9 cellular contexts compared by ENCODE assay signal in genomic region chr22:49966716-49967332, GRCh38. TPM values are rescaled to one million over a fixed set of nuclear protein-coding genes. Genes with fewer than 3 reads are reported as not detected.
DNase-seq lines count a peak whose midpoint lies in the region; ATAC-seq, FAIRE-seq and TF ChIP-seq lines count a peak whose summit lies in the region.
"Had no signal": no experiment of that assay in that cellular context is flagged by ENCODE, and none has a peak within 500 bp of the region (broad histone marks: within the 10 kb centered on the region; RNA-seq: fewer than 3 reads in every experiment).

No MANE protein-coding gene starts in this region.

- peaks cover 2 to 75% (median 69%) of the 10 kb centered on the region in 4 donors for H3K4me1 ChIP-seq in sigmoid colon

- H3K36me3 Mint-ChIP-seq in WTC11 (peaks cover 7% of the 10 kb centered on the region), glutamatergic neuron (ENCODE audit: unreplicated experiment) (no peaks in the 10 kb centered on the region)

- H3K4me3 Mint-ChIP-seq in WTC11 (no peak overlapping the region), glutamatergic neuron (ENCODE audit: unreplicated experiment) (no peak overlapping the region)

- TF ChIP-seq EP300 in sigmoid colon (IDR thresholded peaks at IDR 0.05): no peak

- POLR2A ChIA-PET in WTC11 (lab: Charles Lee): no interaction called here

- no peaks in the 10 kb centered on the region for H3K27me3 ChIP-seq in sigmoid colon

- DNase-seq in GM12891 (ENCODE audit: insufficient read length, low spot score) (no peak), WTC11 (ENCODE audit: low spot score) (peak; percentile 13), glutamatergic neuron (peak; percentile 30), sigmoid colon (peak; percentile 83), NCI-H526 treated with DMSO at 0.1 percent for 48 hours (lab: John Stamatoyannopoulos, UW) (no peak), GM12892 (ENCODE audit: insufficient read length) (no peak)
- DNase-seq in NK-92 treated with Interleukin-12 subunit alpha and Interleukin-12 subunit beta, amount 100 ng/mL, for 24 hours (lab: John Stamatoyannopoulos, UW): no peak

- H3K27me3 Mint-ChIP-seq in WTC11 (ENCODE audit: low read depth): peaks cover 8% of the 10 kb centered on the region
- H3K27me3 Mint-ChIP-seq in glutamatergic neuron (ENCODE audit: unreplicated experiment): peaks cover 16% of the 10 kb centered on the region

- TF ChIP-seq POLR2A in GM12891 (IDR thresholded peaks at IDR 0.05; ENCODE audit: low read depth, low read length) (no peak; the same call in 1 of the 2 replicates), sigmoid colon (IDR thresholded peaks at IDR 0.05) (no peak), GM12892 (IDR thresholded peaks at IDR 0.05; ENCODE audit: low read depth, low read length) (no peak)

- H3K9me3 Mint-ChIP-seq in WTC11 (no peaks in the 10 kb centered on the region), glutamatergic neuron (ENCODE audit: unreplicated experiment) (peaks cover 6% of the 10 kb centered on the region)

- WGBS in sigmoid colon, 2 donors: 57 to 64% methylated on average over 17 of the region's 17 CpGs

- FAIRE-seq in GM12891 (lab: Jason Lieb, UNC) (peak; percentile 33), GM12892 (lab: Jason Lieb, UNC) (no peak)

- H3K9me3 ChIP-seq in sigmoid colon: no peaks in the 10 kb centered on the region

- no peak for ATAC-seq in WTC11
- no peak for ATAC-seq in HG03565 (IDR thresholded peaks at IDR 0.05; ENCODE audit: unreplicated experiment)

- H3K4me3 ChIP-seq in sigmoid colon: peak overlapping the region in 2 of 4 donors; percentile 3 to 19

- TF ChIP-seq CTCF in WTC11 (IDR thresholded peaks at IDR 0.05) (no peak), glutamatergic neuron (IDR thresholded peaks at IDR 0.05; ENCODE audit: partially characterized antibody, unreplicated experiment) (no peak), sigmoid colon (IDR thresholded peaks at IDR 0.05) (no peak)

- CTCF ChIA-PET in WTC11 (lab: Charles Lee): interaction anchor here (0.6 to 3.3 kb wide), 4 partner anchors 17 to 63 kb away, joined by 4 to 18 read pairs (median 14); no protein-coding TSS in a partner anchor

- H3K27ac ChIP-seq in sigmoid colon: peak overlapping the region; percentile 82 to 96 (median 90)
- H3K27ac ChIP-seq: epithelial cell of prostate had no signal

- intact Hi-C loops in sigmoid colon (cut with DNase I): loop anchor here (10.0 kb wide), 1 partner anchor 218 kb away; the partner anchor contains the start of gene TRABD

- H3K27ac Mint-ChIP-seq in WTC11: no peak overlapping the region
- peak overlapping the region; percentile 93 for H3K27ac Mint-ChIP-seq in glutamatergic neuron (ENCODE audit: unreplicated experiment)

- peaks cover 11% of the 10 kb centered on the region for H3K4me1 Mint-ChIP-seq in WTC11
- H3K4me1 Mint-ChIP-seq in glutamatergic neuron (ENCODE audit: low read depth, unreplicated experiment): peaks cover 10% of the 10 kb centered on the region

- peaks cover 11 to 24% (median 16%) of the 10 kb centered on the region in 4 donors for H3K36me3 ChIP-seq in sigmoid colon

TF ChIP-seq in GM12891, 5 proteins besides CTCF, POLR2A, EP300 and RAD21:
- TF ChIP-seq SPI1 (IDR thresholded peaks at IDR 0.05; ENCODE audit: low read depth, low read length) (no peak), POU2F2 (IDR thresholded peaks at IDR 0.05; ENCODE audit: low read depth, low read length) (no peak), POLR2AphosphoS5 (IDR thresholded peaks at IDR 0.05; ENCODE audit: low read depth, low read length) (no peak), PAX5 (IDR thresholded peaks at IDR 0.05; ENCODE audit: insufficient read depth, low read length, severe bottlenecking) (no peak), TAF1 (IDR thresholded peaks at IDR 0.05; ENCODE audit: low read depth, low read length) (no peak)

TF ChIP-seq in WTC11, 78 proteins besides CTCF, POLR2A, EP300 and RAD21:
- no peak for TF ChIP-seq FOXJ3 (CRISPR knock-in tag; IDR thresholded peaks at IDR 0.05; ENCODE audit: borderline replicate concordance)
- TF ChIP-seq ZNF396 (CRISPR knock-in tag; IDR thresholded peaks at IDR 0.05; ENCODE audit: borderline replicate concordance): no peak
- TF ChIP-seq HMGXB4 (CRISPR knock-in tag; IDR thresholded peaks at IDR 0.05): no peak
- TF ChIP-seq SOX15 (CRISPR knock-in tag; IDR thresholded peaks at IDR 0.05): no peak
- no peak for TF ChIP-seq FOXK1 (CRISPR knock-in tag; IDR thresholded peaks at IDR 0.05)
- TF ChIP-seq, protein P1, sequence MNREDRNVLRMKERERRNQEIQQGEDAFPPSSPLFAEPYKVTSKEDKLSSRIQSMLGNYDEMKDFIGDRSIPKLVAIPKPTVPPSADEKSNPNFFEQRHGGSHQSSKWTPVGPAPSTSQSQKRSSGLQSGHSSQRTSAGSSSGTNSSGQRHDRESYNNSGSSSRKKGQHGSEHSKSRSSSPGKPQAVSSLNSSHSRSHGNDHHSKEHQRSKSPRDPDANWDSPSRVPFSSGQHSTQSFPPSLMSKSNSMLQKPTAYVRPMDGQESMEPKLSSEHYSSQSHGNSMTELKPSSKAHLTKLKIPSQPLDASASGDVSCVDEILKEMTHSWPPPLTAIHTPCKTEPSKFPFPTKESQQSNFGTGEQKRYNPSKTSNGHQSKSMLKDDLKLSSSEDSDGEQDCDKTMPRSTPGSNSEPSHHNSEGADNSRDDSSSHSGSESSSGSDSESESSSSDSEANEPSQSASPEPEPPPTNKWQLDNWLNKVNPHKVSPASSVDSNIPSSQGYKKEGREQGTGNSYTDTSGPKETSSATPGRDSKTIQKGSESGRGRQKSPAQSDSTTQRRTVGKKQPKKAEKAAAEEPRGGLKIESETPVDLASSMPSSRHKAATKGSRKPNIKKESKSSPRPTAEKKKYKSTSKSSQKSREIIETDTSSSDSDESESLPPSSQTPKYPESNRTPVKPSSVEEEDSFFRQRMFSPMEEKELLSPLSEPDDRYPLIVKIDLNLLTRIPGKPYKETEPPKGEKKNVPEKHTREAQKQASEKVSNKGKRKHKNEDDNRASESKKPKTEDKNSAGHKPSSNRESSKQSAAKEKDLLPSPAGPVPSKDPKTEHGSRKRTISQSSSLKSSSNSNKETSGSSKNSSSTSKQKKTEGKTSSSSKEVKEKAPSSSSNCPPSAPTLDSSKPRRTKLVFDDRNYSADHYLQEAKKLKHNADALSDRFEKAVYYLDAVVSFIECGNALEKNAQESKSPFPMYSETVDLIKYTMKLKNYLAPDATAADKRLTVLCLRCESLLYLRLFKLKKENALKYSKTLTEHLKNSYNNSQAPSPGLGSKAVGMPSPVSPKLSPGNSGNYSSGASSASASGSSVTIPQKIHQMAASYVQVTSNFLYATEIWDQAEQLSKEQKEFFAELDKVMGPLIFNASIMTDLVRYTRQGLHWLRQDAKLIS (CRISPR knock-in tag; IDR thresholded peaks at IDR 0.05; ENCODE audit: borderline replicate concordance): no peak
- no peak for TF ChIP-seq TEAD1 (CRISPR knock-in tag; IDR thresholded peaks at IDR 0.05)
- peak; percentile 76 for TF ChIP-seq GABPB1 (CRISPR knock-in tag; IDR thresholded peaks at IDR 0.05)

RNA-seq across cellular contexts. Expression of gene PIM3, which starts 6.3 kb away (rescaled TPM):
- 34.2 TPM for polyA plus RNA-seq in GM12891 (2012; ENCODE audit: low read depth, missing spikeins)
- total RNA-seq in WTC11 (2021) (42.9 to 45.7 TPM (median 44.3 TPM) in 3 replicates), glutamatergic neuron (ENCODE audit: unreplicated experiment) (32.3 TPM), sigmoid colon (10 to 100 TPM; 26.3 to 50.0 (median 41.8) TPM)
- 100 to 1,000 TPM in 1 of 3 donors, 10 to 100 TPM in 2; 34.8 to 126 (median 60.1) TPM for polyA plus RNA-seq in sigmoid colon
- 17.4 TPM for polyA plus RNA-seq in GM12892 (2012; ENCODE audit: missing spikeins)

RNA-seq across cellular contexts. Expression of gene IL17REL, which starts 45.7 kb away (rescaled TPM):
- polyA plus RNA-seq in GM12891 (2012; ENCODE audit: low read depth, missing spikeins): 0.05 TPM
- total RNA-seq in WTC11 (2021) (0.23 to 0.34 TPM (median 0.24 TPM) in 3 replicates), glutamatergic neuron (ENCODE audit: unreplicated experiment) (not detected), sigmoid colon (not detected)
- 1 to 10 TPM in 1 of 3 donors, not detected in 2; 1.6 TPM for polyA plus RNA-seq in sigmoid colon
- polyA plus RNA-seq in GM12892 (2012; ENCODE audit: missing spikeins): 0.08 TPM

RNA-seq across cellular contexts. Expression of gene CRELD2, which starts 48.4 kb away (rescaled TPM):
- polyA plus RNA-seq in GM12891 (2012; ENCODE audit: low read depth, missing spikeins): 35.8 TPM
- 34.9 to 42.8 TPM (median 35.2 TPM) in 3 replicates for total RNA-seq in WTC11 (2021)
- total RNA-seq in glutamatergic neuron (ENCODE audit: unreplicated experiment): 24.9 TPM
- total RNA-seq in sigmoid colon: 10 to 100 TPM; 15.5 to 26.5 (median 23.1) TPM
- polyA plus RNA-seq in sigmoid colon: 10 to 100 TPM in 2 of 3 donors, 1 to 10 TPM in 1; 9.2 to 97.7 (median 11.4) TPM
- 16.7 TPM for polyA plus RNA-seq in GM12892 (2012; ENCODE audit: missing spikeins)

RNA-seq across cellular contexts. Expression of gene ALG12, which starts 48.6 kb away (rescaled TPM):
- polyA plus RNA-seq in GM12891 (2012; ENCODE audit: low read depth, missing spikeins): 13.5 TPM
- total RNA-seq in WTC11 (2021): 26.5 to 29.2 TPM (median 26.7 TPM) in 3 replicates
- 14.7 TPM for total RNA-seq in glutamatergic neuron (ENCODE audit: unreplicated experiment)
- total RNA-seq in sigmoid colon: 10 to 100 TPM; 11.4 to 23.9 (median 15.4) TPM
- 10 to 100 TPM in 1 of 3 donors, 1 to 10 TPM in 2; 1.8 to 15.9 (median 2.1) TPM for polyA plus RNA-seq in sigmoid colon
- 4.9 TPM for polyA plus RNA-seq in GM12892 (2012; ENCODE audit: missing spikeins)

Comparison
In these comparisons a context has a peak if more than half of its experiments do, and no peak if none do; other contexts are left out.
1. DNase-seq: peak in WTC11 (single experiment), glutamatergic neuron (single experiment) and sigmoid colon (single experiment); none in GM12891 (single experiment), NK-92 treated with Interleukin-12 subunit alpha and Interleukin-12 subunit beta, amount 100 ng/mL, for 24 hours (single experiment), NCI-H526 treated with DMSO at 0.1 percent for 48 hours (single experiment) and GM12892 (single experiment).